Comparison of ENCODE assay signal across 1 cellular context in genomic region chr20:36845288-36845969, GRCh38.
TF ChIP-seq lines count a peak whose summit lies in the region.

No MANE protein-coding gene starts in this region.

TF ChIP-seq in HepG2, 621 proteins besides CTCF, POLR2A, EP300 and RAD21 (continued from another document):
- TF ChIP-seq IRF9 (CRISPR knock-in tag; IDR thresholded peaks at IDR 0.05; ENCODE audit: borderline replicate concordance), result no peak
- peak; percentile 19; the same call in 1 of the 2 replicates for TF ChIP-seq MXD1 (CRISPR knock-in tag; IDR thresholded peaks at IDR 0.05)
- TF ChIP-seq ZNF253 (CRISPR knock-in tag; IDR thresholded peaks at IDR 0.05; ENCODE audit: borderline replicate concordance), result 0 out of 2 replicates have a peak, but pooled peaks have one; percentile 25
- TF ChIP-seq ZNF605 (CRISPR knock-in tag; IDR thresholded peaks at IDR 0.05), result 0 out of 2 replicates have a peak, but pooled peaks have one; percentile 11
- TF ChIP-seq AGO2 (optimal IDR thresholded peaks at IDR 0.05; ENCODE audit: low read depth, low read length), result peak; percentile 66
- TF ChIP-seq ZNF687 (CRISPR knock-in tag; IDR thresholded peaks at IDR 0.05), result peak; percentile 46
- TF ChIP-seq ZC3H13 (CRISPR knock-in tag; IDR thresholded peaks at IDR 0.05), result no peak
